30 cellular contexts compared by ENCODE assay signal in the genomic region with DNA sequence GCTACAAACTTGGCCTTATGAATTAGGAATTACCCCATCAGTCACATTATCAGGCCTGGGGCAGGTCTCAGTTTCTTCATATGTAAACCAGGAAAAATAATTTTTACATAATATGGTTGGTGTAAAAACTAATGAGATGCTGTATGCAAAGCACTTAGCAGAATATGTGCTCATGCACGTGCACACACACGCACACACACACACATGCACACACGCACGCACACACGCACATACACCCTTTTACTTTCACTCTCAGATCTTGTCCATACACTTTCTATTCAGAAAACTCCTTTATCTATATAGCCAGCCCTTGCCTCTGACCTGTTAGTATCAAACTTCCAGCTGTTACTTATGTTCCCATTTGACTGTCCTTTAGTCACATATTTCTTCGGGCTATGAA.
"Had no signal": no experiment of that assay in that cellular context is flagged by ENCODE, and none has a peak within 500 bp of the region (broad histone marks: within the 10 kb centered on the region; RNA-seq: fewer than 3 reads in every experiment).

No MANE protein-coding gene starts in this region.

- ATAC-seq: left colon; left lung; lower lobe of right lung; mucosa of descending colon; naive thymus-derived CD4-positive, alpha-beta T cell; natural killer cell treated with Interleukin-12 subunit alpha and Interleukin-12 subunit beta and Interleukin-15 and Interleukin-18, amount 100 ng/mL, for 72 hours; right cardiac atrium; sciatic nerve; stimulated activated naive B cell treated with anti-CD40 and anti-IgM and Interleukin-4, amounts not matched to agents 10 μg/mL and 1 μg/mL and 100 μg/mL, for 72 hours; stimulated activated naive CD8-positive, alpha-beta T cell treated with anti-CD3 and anti-CD28 coated beads, Interleukin-15, Interleukin-2, amounts not matched to agents 100 U/mL and 50 U/mL, for 24 hours; upper lobe of right lung had no signal

- DNase-seq: hypothalamus; immature natural killer cell; kidney; left colon; left lung; lower lobe of right lung; mammary epithelial cell; mesenchymal stem cell; mucosa of descending colon; naive thymus-derived CD4-positive, alpha-beta T cell; ovary; retina; right cardiac atrium; stimulated activated CD4-positive, alpha-beta T cell treated with anti-CD3 and anti-CD28 coated beads, Interleukin-12 subunit alpha, Interleukin-12 subunit beta, amount 100 ng/mL, for 4 hours; stimulated activated CD4-positive, alpha-beta T cell treated with anti-CD3 and anti-CD28 coated beads, Interleukin-15, amount 100 ng/mL, for 24 hours; stimulated activated CD4-positive, alpha-beta T cell treated with anti-CD3 and anti-CD28 coated beads, Interleukin-2, amount 100 ng/mL, for 24 hours; stimulated activated CD4-positive, alpha-beta T cell treated with anti-CD3 and anti-CD28 coated beads, Interleukin-4, amount 100 ng/mL, for 1 hour; stimulated activated naive B cell treated with anti-CD40 and anti-IgM and Interleukin-4, amounts not matched to agents 10 μg/mL and 1 μg/mL and 100 μg/mL, for 72 hours; stimulated activated naive CD8-positive, alpha-beta T cell treated with anti-CD3 and anti-CD28 coated beads, Interleukin-15, Interleukin-2, amounts not matched to agents 100 U/mL and 50 U/mL, for 24 hours; stomach; tibial artery; upper lobe of right lung; uterus had no signal

- H3K36me3 Mint-ChIP-seq: immature natural killer cell; naive thymus-derived CD4-positive, alpha-beta T cell; natural killer cell treated with Interleukin-12 subunit alpha and Interleukin-12 subunit beta and Interleukin-15 and Interleukin-18, amount 100 ng/mL, for 72 hours; stimulated activated naive B cell treated with anti-CD40 and anti-IgM and Interleukin-4, amounts not matched to agents 10 μg/mL and 1 μg/mL and 100 μg/mL, for 72 hours had no signal

- H3K9me3 Mint-ChIP-seq: naive thymus-derived CD4-positive, alpha-beta T cell; natural killer cell treated with Interleukin-12 subunit alpha and Interleukin-12 subunit beta and Interleukin-15 and Interleukin-18, amount 100 ng/mL, for 72 hours; stimulated activated naive B cell treated with anti-CD40 and anti-IgM and Interleukin-4, amounts not matched to agents 10 μg/mL and 1 μg/mL and 100 μg/mL, for 72 hours had no signal

- FAIRE-seq: islet of Langerhans, kidney had no signal

- H3K36me3 ChIP-seq: left lung, lower lobe of right lung, ovary, prostate gland, stomach, suprapubic skin, thoracic aorta, tibial artery, upper lobe of right lung, uterus had no signal

- H3K9me3 ChIP-seq: left lung, lower lobe of right lung, mucosa of descending colon, ovary, prostate gland, stomach, suprapubic skin, thoracic aorta, tibial artery, upper lobe of right lung, uterus had no signal

- H3K27ac Mint-ChIP-seq: immature natural killer cell; naive thymus-derived CD4-positive, alpha-beta T cell; natural killer cell treated with Interleukin-12 subunit alpha and Interleukin-12 subunit beta and Interleukin-15 and Interleukin-18, amount 100 ng/mL, for 72 hours; stimulated activated naive B cell treated with anti-CD40 and anti-IgM and Interleukin-4, amounts not matched to agents 10 μg/mL and 1 μg/mL and 100 μg/mL, for 72 hours had no signal

- H3K4me3 ChIP-seq: left lung, lower lobe of right lung, mucosa of descending colon, ovary, prostate gland, skin epidermis, stomach, suprapubic skin, thoracic aorta, tibial artery, upper lobe of right lung, uterus had no signal

- H3K27me3 ChIP-seq: left lung, ovary, suprapubic skin, tibial artery, upper lobe of right lung, uterus had no signal

- H3K4me3 Mint-ChIP-seq: immature natural killer cell; naive thymus-derived CD4-positive, alpha-beta T cell; natural killer cell treated with Interleukin-12 subunit alpha and Interleukin-12 subunit beta and Interleukin-15 and Interleukin-18, amount 100 ng/mL, for 72 hours; stimulated activated naive B cell treated with anti-CD40 and anti-IgM and Interleukin-4, amounts not matched to agents 10 μg/mL and 1 μg/mL and 100 μg/mL, for 72 hours had no signal

- H3K27ac ChIP-seq: left lung, lower lobe of right lung, ovary, prostate gland, skin epidermis, stomach, suprapubic skin, thoracic aorta, tibial artery, upper lobe of right lung, uterus had no signal

- H3K4me1 Mint-ChIP-seq: naive thymus-derived CD4-positive, alpha-beta T cell had no signal

- H3K4me1 ChIP-seq: prostate gland, stomach, suprapubic skin, upper lobe of right lung, uterus had no signal
